Comparison of ENCODE assay signal across 9 cellular contexts in genomic region chr2:20050712-20051517, GRCh38. TPM values are rescaled to one million over a fixed set of nuclear protein-coding genes. Genes with fewer than 3 reads are reported as not detected.
DNase-seq lines count a peak whose midpoint lies in the region; ATAC-seq, FAIRE-seq and TF ChIP-seq lines count a peak whose summit lies in the region.
"Had no signal": no experiment of that assay in that cellular context is flagged by ENCODE, and none has a peak within 500 bp of the region (broad histone marks: within the 10 kb centered on the region; RNA-seq: fewer than 3 reads in every experiment).

No MANE protein-coding gene starts in this region.

- peaks cover 3% of the 10 kb centered on the region for H4K20me1 ChIP-seq in keratinocyte (ENCODE audit: control insufficient read depth, extremely low read depth, insufficient read depth, low read length)

- peak overlapping the region; percentile 98 for H3K4me2 ChIP-seq in keratinocyte (ENCODE audit: control insufficient read depth, extremely low read depth, insufficient read depth, low read depth, low read length)

- H3K27ac ChIP-seq in SK-N-MC (peak overlapping the region; percentile 95), keratinocyte (ENCODE audit: control insufficient read depth, insufficient read depth, low read length) (peak overlapping the region; percentile 98), small intestine (ENCODE audit: low read depth in 1 of 2, low read length in 1 of 2) (peak overlapping the region; percentile 83 to 99)

- H3K27me3 ChIP-seq in keratinocyte (ENCODE audit: control insufficient read depth, extremely low read depth, insufficient read depth, low read length), result no peaks in the 10 kb centered on the region
- H3K27me3 ChIP-seq in small intestine (ENCODE audit: control insufficient read depth in 2 of 2, insufficient read depth in 2 of 2, low read length in 2 of 2), result no peaks in the 10 kb centered on the region

- H3K36me3 ChIP-seq in SK-N-MC (ENCODE audit: insufficient read depth, low read length), result no peaks in the 10 kb centered on the region; the same call in none of the 2 replicates
- H3K36me3 ChIP-seq in keratinocyte (ENCODE audit: control insufficient read depth in 2 of 2, extremely low read depth in 1 of 2, insufficient read depth in 2 of 2, low read length in 2 of 2), result peaks cover 0 to 4% of the 10 kb centered on the region in 2 experiments
- no peaks in the 10 kb centered on the region for H3K36me3 ChIP-seq in small intestine (ENCODE audit: control insufficient read depth in 2 of 2, insufficient read depth in 2 of 2, low read length in 2 of 2)

- H3K9me3 ChIP-seq in SK-N-MC (ENCODE audit: low read depth, low read length), result no peaks in the 10 kb centered on the region
- H3K9me3 ChIP-seq in keratinocyte (ENCODE audit: control insufficient read depth, low read depth, low read length), result no peaks in the 10 kb centered on the region
- no peaks in the 10 kb centered on the region for H3K9me3 ChIP-seq in small intestine (ENCODE audit: control insufficient read depth, low read depth)

- dilution Hi-C loops in keratinocyte (cut with MboI; ENCODE audit: extremely low pct_ligation_motif_present, low sequenced_read_pairs), result no loop called here

- H3K79me2 ChIP-seq in keratinocyte (ENCODE audit: control insufficient read depth, insufficient read depth, low read length), result peaks cover 50% of the 10 kb centered on the region

- H3K27ac Mint-ChIP-seq in type B pancreatic cell, result no peak overlapping the region

- peak; percentile 26 for ATAC-seq in GM21515 (IDR thresholded peaks at IDR 0.05; ENCODE audit: unreplicated experiment)

- H3K27me3 Mint-ChIP-seq in type B pancreatic cell, result no peaks in the 10 kb centered on the region

- FAIRE-seq in HTR-8/SVneo (lab: Jason Lieb, UNC) (peak; percentile 38), keratinocyte (lab: Jason Lieb, UNC) (peak; percentile 39), small intestine (lab: Jason Lieb, UNC) (no peak)
- FAIRE-seq: islet of Langerhans had no signal

- WGBS in small intestine, 3 donors, result 0 to 1% (median 1%) methylated on average over 44 of the region's 44 CpGs

- H3K9me3 Mint-ChIP-seq in type B pancreatic cell, result no peaks in the 10 kb centered on the region

- H3K36me3 Mint-ChIP-seq in type B pancreatic cell, result no peaks in the 10 kb centered on the region

- H3K4me3 ChIP-seq in SK-N-MC (peak overlapping the region; percentile 85), keratinocyte (ENCODE audit: control insufficient read depth in 2 of 3, extremely low read depth in 1 of 3, insufficient read depth in 2 of 3, low read depth in 1 of 3, low read length in 3 of 3) (peak overlapping the region; percentile 91 to 99 (median 98)), small intestine (ENCODE audit: low read depth in 1 of 2, low read length in 2 of 2) (peak overlapping the region; percentile 83 to 88)

- H3K4me3 Mint-ChIP-seq in type B pancreatic cell, result no peak overlapping the region

- H3K9ac ChIP-seq in SK-N-MC (ENCODE audit: insufficient read length) (peak overlapping the region; percentile 88), keratinocyte (ENCODE audit: control insufficient read depth, extremely low read depth, insufficient read depth, low read length) (peak overlapping the region; percentile 94)

- no peaks in the 10 kb centered on the region for H3K9me1 ChIP-seq in keratinocyte (ENCODE audit: control insufficient read depth, extremely low read depth, insufficient read depth, low read length)

- TF ChIP-seq CTCF in keratinocyte (optimal IDR thresholded peaks at IDR 0.05 in 1 of 3, IDR thresholded peaks at IDR 0.05 in 1 of 3, conservative IDR thresholded peaks at IDR 0.05 in 1 of 3; ENCODE audit: extremely low read depth in 1 of 3, insufficient read depth in 2 of 3, low read length in 3 of 3), result peak in 2 of 3 experiments; percentile 7 to 40
- no peak for TF ChIP-seq CTCF in type B pancreatic cell (conservative IDR thresholded peaks at IDR 0.05)

- H3K4me1 Mint-ChIP-seq in type B pancreatic cell (ENCODE audit: unreplicated experiment), result peaks cover 18% of the 10 kb centered on the region

- H2AFZ ChIP-seq in keratinocyte (ENCODE audit: control insufficient read depth, low read length), result peak overlapping the region; percentile 83

- H3K4me1 ChIP-seq in keratinocyte (ENCODE audit: control insufficient read depth, extremely low read depth, insufficient read depth, low read length) (peaks cover 36% of the 10 kb centered on the region), small intestine (ENCODE audit: control insufficient read depth in 2 of 2, insufficient read depth in 1 of 2, low read depth in 1 of 2, low read length in 1 of 2) (peaks cover 6 to 19% of the 10 kb centered on the region in 2 donors)

- DNase-seq in GF-D8 (lab: John Stamatoyannopoulos, UW), result peak; percentile 8
- peak; percentile 53 for DNase-seq in HTR-8/SVneo (ENCODE audit: insufficient read length, low spot score)
- DNase-seq in SK-N-MC (ENCODE audit: low read depth, low spot score), result no peak
- peak; percentile 50 for DNase-seq in cerebellum (ENCODE audit: low spot score)
- DNase-seq in keratinocyte (ENCODE audit: low read depth, low spot score), result no peak
- peak; percentile 83 for DNase-seq in small intestine
- DNase-seq in type B pancreatic cell (ENCODE audit: extremely low spot score, unreplicated experiment), result no peak

RNA-seq across cellular contexts. Expression of gene LAPTM4A, which starts 0.5 kb away (rescaled TPM):
- total RNA-seq in cerebellum, result 71.8 TPM
- polyA plus RNA-seq in keratinocyte, result 254 to 509 TPM (median 460 TPM) in 3 replicates
- 67.7 TPM for polyA plus RNA-seq in keratinocyte (2011; ENCODE audit: low read depth)
- polyA plus RNA-seq in keratinocyte (2011; cell fraction: cytosol; rRNA removed), result 226 and 462 TPM in 2 replicates
- 737 and 886 TPM in 2 replicates for polyA plus RNA-seq in keratinocyte (2011; cell fraction: nucleus; rRNA removed)
- 148 and 245 TPM in 2 replicates for polyA plus RNA-seq in keratinocyte (2012; ENCODE audit: low replicate concordance)
- 40.9 to 255 TPM (median 189 TPM) in 3 replicates for polyA minus RNA-seq in keratinocyte
- polyA minus RNA-seq in keratinocyte (2011; cell fraction: cytosol; rRNA and poly(A)+ RNA removed), result 91.5 TPM
- polyA minus RNA-seq in keratinocyte (2011; cell fraction: nucleus; rRNA and poly(A)+ RNA removed), result 165 and 291 TPM in 2 replicates
- polyA plus RNA-seq in small intestine, result 100 to 1,000 TPM in 1 of 3 donors, 10 to 100 TPM in 2; 47.6 to 231 (median 82.4) TPM
- total RNA-seq in type B pancreatic cell (ENCODE audit: low replicate concordance), result 196 and 229 TPM in 2 replicates

RNA-seq across cellular contexts. Expression of gene MATN3, which starts 38.4 kb away (rescaled TPM):
- 3.1 TPM for total RNA-seq in cerebellum
- polyA plus RNA-seq in keratinocyte, result 0.81 to 2.4 TPM (median 1.4 TPM) in 3 replicates
- not detected for polyA plus RNA-seq in keratinocyte (2011; ENCODE audit: low read depth)
- polyA plus RNA-seq in keratinocyte (2011; cell fraction: cytosol; rRNA removed), result 0.51 and 0.56 TPM in 2 replicates
- polyA plus RNA-seq in keratinocyte (2011; cell fraction: nucleus; rRNA removed), result 1.7 and 2.5 TPM in 2 replicates
- polyA plus RNA-seq in keratinocyte (2012; ENCODE audit: low replicate concordance), result 0.14 and 1.6 TPM in 2 replicates
- polyA minus RNA-seq in keratinocyte, result 0.26 to 0.93 TPM (median 0.56 TPM) in 3 replicates
- polyA minus RNA-seq in keratinocyte (2011; cell fraction: cytosol; rRNA and poly(A)+ RNA removed), result not detected
- polyA minus RNA-seq in keratinocyte (2011; cell fraction: nucleus; rRNA and poly(A)+ RNA removed), result 0.42 and 0.78 TPM in 2 replicates
- polyA plus RNA-seq in small intestine, result under 1 TPM in 1 of 3 donors, not detected in 2; 0.25 TPM
- total RNA-seq in type B pancreatic cell (ENCODE audit: low replicate concordance), result 0.45 and 3.0 TPM in 2 replicates

Comparison
In these comparisons a context has a peak if more than half of its experiments do, and no peak if none do; other contexts are left out.
1. DNase-seq: peak in GF-D8 (single experiment), HTR-8/SVneo (single experiment), cerebellum (single experiment) and small intestine (single experiment); none in SK-N-MC (single experiment), keratinocyte (single experiment) and type B pancreatic cell (single experiment).
2. Peak in every context shown above with its lines, with median percentiles within 50 percentile points of each other: H3K27ac ChIP-seq and H3K4me3 ChIP-seq.